20 cellular contexts compared by ENCODE assay signal in the genomic region with DNA sequence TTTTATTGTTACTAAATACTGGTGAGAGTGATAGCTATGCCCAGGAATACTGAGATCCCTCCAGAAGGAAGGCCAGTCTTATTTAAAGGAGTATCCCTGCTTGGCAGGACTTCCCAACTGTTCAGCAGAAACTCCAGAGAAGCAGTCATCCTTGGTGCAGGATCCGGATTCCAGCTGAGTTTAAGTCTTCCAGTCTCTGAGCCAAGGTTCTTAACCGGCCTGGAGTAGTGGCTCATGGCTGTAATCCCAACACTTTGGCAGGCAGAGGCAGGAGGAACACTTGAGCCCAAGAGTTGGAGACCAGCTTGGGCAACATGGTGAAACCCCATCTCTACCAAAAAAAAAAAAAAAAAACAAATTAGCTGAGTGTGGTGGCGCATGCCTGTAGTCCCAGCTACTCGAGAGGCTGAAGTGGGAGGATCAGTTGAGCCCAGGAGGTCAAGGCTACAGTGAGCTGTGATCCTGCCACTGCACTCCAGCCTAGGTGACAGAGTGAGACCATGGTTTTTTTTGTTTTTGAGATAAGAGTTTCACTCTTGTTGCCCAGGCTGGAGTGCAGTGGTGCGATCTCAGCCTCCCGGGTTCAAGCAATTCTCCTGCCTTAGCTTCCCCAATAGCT. TPM values are rescaled to one million over a fixed set of nuclear protein-coding genes. Genes with fewer than 3 reads are reported as not detected.
DNase-seq lines count a peak whose midpoint lies in the region; ATAC-seq and TF ChIP-seq lines count a peak whose summit lies in the region.
"Had no signal": no experiment of that assay in that cellular context is flagged by ENCODE, and none has a peak within 500 bp of the region (broad histone marks: within the 10 kb centered on the region; RNA-seq: fewer than 3 reads in every experiment).

No MANE protein-coding gene starts in this region.

- peaks cover 55% of the 10 kb centered on the region for H3K4me1 Mint-ChIP-seq in dendritic cell treated with granulocyte-macrophage colony-stimulating factor and Interleukin-4, amounts not matched to agents 40 ng/mL and 50 ng/mL, for 4 days (ENCODE audit: low read depth)

- no peaks in the 10 kb centered on the region for H3K9me3 ChIP-seq in HEK293 (ENCODE audit: control insufficient read depth, insufficient read depth, low read depth, low read length)
- H3K9me3 ChIP-seq in transverse colon, result no peaks in the 10 kb centered on the region
- H3K9me3 ChIP-seq: BE2C had no signal

- H3K36me3 ChIP-seq in HEK293 (ENCODE audit: control insufficient read depth in 2 of 2, insufficient read depth in 1 of 2, low read length in 2 of 2), result peaks cover 0 to 18% of the 10 kb centered on the region in 2 experiments; a peak in 1 of 3 replicates
- no peaks in the 10 kb centered on the region for H3K36me3 ChIP-seq in transverse colon

- in situ Hi-C loops in transverse colon (cut with MboI; ENCODE audit: low pct_ligation_motif_present in 1 of 4, low pct_unique_long_range_greater_than_20kb in 1 of 4, low sequenced_read_pairs in 3 of 4), result no loop called here

- peaks cover 6% of the 10 kb centered on the region for H3K4me1 ChIP-seq in HEK293 (ENCODE audit: control insufficient read depth, insufficient read depth, low read length)
- H3K4me1 ChIP-seq in transverse colon, result peaks cover 26 to 86% (median 44%) of the 10 kb centered on the region in 4 donors

- ATAC-seq in left colon (peak; percentile 59), GM21723 (IDR thresholded peaks at IDR 0.05; ENCODE audit: unreplicated experiment) (no peak), GM19397 (IDR thresholded peaks at IDR 0.05; ENCODE audit: unreplicated experiment) (no peak), HG03469 (IDR thresholded peaks at IDR 0.05; ENCODE audit: unreplicated experiment) (no peak)
- ATAC-seq: GM23338 had no signal

- H3K4me3 Mint-ChIP-seq in dendritic cell treated with granulocyte-macrophage colony-stimulating factor and Interleukin-4, amounts not matched to agents 40 ng/mL and 50 ng/mL, for 4 days, result no peak overlapping the region
- H3K4me3 Mint-ChIP-seq: CD4-positive, alpha-beta memory T cell; GM23338 had no signal

- intact Hi-C loops in dendritic cell treated with granulocyte-macrophage colony-stimulating factor and Interleukin-4, amounts not matched to agents 40 ng/mL and 50 ng/mL, for 4 days (cut with micrococcal nuclease), result no loop called here
- intact Hi-C loops in left colon (cut with DNase I, micrococcal nuclease) (no loop called here), transverse colon (cut with DNase I; ENCODE audit: low total_unique reads) (no loop called here)

- peak overlapping the region; percentile 34 for H3K27ac Mint-ChIP-seq in dendritic cell treated with granulocyte-macrophage colony-stimulating factor and Interleukin-4, amounts not matched to agents 40 ng/mL and 50 ng/mL, for 4 days
- H3K27ac Mint-ChIP-seq: GM23338 had no signal

- TF ChIP-seq CTCF in HEK293 (tag by site-specific recombination; IDR thresholded peaks at IDR 0.05) (no peak), transverse colon (IDR thresholded peaks at IDR 0.05) (no peak)

- POLR2A ChIA-PET in HEK293 (lab: Yijun Ruan, JAX), result no interaction called here

- TF ChIP-seq POLR2A in transverse colon (IDR thresholded peaks at IDR 0.05), result no peak

- 87 to 100% methylated on average over 1 to 6 of the region's 6 CpGs for WGBS in transverse colon (ENCODE audit: low coverage in 1 of 2), 2 donors

- H3K4me3 ChIP-seq in HEK293 (ENCODE audit: low read depth, low read length) (no peak overlapping the region), transverse colon (no peak overlapping the region)
- H3K4me3 ChIP-seq: GM23338 had no signal

- H3K27me3 Mint-ChIP-seq in dendritic cell treated with granulocyte-macrophage colony-stimulating factor and Interleukin-4, amounts not matched to agents 40 ng/mL and 50 ng/mL, for 4 days, result no peaks in the 10 kb centered on the region
- H3K27me3 Mint-ChIP-seq: CD4-positive, alpha-beta memory T cell had no signal

- TF ChIP-seq EP300 in transverse colon (IDR thresholded peaks at IDR 0.05; ENCODE audit: low read depth), result no peak

- H3K27ac ChIP-seq in HEK293 (ENCODE audit: extremely low read depth, low read depth, low read length), result no peak overlapping the region
- H3K27ac ChIP-seq in transverse colon, result peak overlapping the region; percentile 34 to 79 (median 60)
- H3K27ac ChIP-seq: RWPE1 had no signal

- H3K27me3 ChIP-seq in transverse colon, result no peaks in the 10 kb centered on the region
- H3K27me3 ChIP-seq: BE2C had no signal

- CTCF ChIA-PET in HEK293 (lab: Yijun Ruan, JAX), result interaction anchor here (0.6 to 1.2 kb wide), 4 partner anchors 9 to 26 kb away, joined by 3 to 4 read pairs (median 3); no protein-coding TSS in a partner anchor

- H3K36me3 Mint-ChIP-seq in dendritic cell treated with granulocyte-macrophage colony-stimulating factor and Interleukin-4, amounts not matched to agents 40 ng/mL and 50 ng/mL, for 4 days (ENCODE audit: low read depth), result peaks cover 28% of the 10 kb centered on the region

- no peaks in the 10 kb centered on the region for H3K9me3 Mint-ChIP-seq in dendritic cell treated with granulocyte-macrophage colony-stimulating factor and Interleukin-4, amounts not matched to agents 40 ng/mL and 50 ng/mL, for 4 days
- H3K9me3 Mint-ChIP-seq: CD4-positive, alpha-beta memory T cell; GM23338 had no signal

- DNase-seq in left colon, result peak in 1 of 2 donors; percentile 8
- DNase-seq in transverse colon, result no peak
- DNase-seq in cerebellum (ENCODE audit: low spot score), result no peak
- DNase-seq: BE2C; CD4-positive, alpha-beta memory T cell; DMS53; HCEC 1CT; NCI-H1092 treated with DMSO at 0.1 percent for 48 hours; NCI-H146; NCI-H2081 treated with DMSO at 0.1 percent for 48 hours; NCI-H524; NCI-H82; OCI-M1 had no signal

TF ChIP-seq in HEK293, 187 proteins besides CTCF, POLR2A, EP300 and RAD21:
- TF ChIP-seq ZNF600 (tag by site-specific recombination; IDR thresholded peaks at IDR 0.05) (peak; percentile 59; the same call in 1 of the 2 replicates), HOXD13 (CRISPR knock-in tag; IDR thresholded peaks at IDR 0.05; ENCODE audit: borderline replicate concordance) (no peak)

RNA-seq across cellular contexts. Expression of gene NAIF1, which starts 7.6 kb away (rescaled TPM):
- total RNA-seq in left colon (10 to 100 TPM in 1 of 2 donors, 1 to 10 TPM in 1; 10.0 to 10.5 TPM), transverse colon (10 to 100 TPM in 3 of 4 donors, under 1 TPM in 1; 0.60 to 23.2 (median 14.0) TPM), cerebellum (4.3 TPM)

RNA-seq across cellular contexts. Expression of gene SLC25A25, which starts 8.6 kb away (rescaled TPM):
- total RNA-seq in left colon, result 10 to 100 TPM; 20.5 to 26.2 TPM
- total RNA-seq in transverse colon, result 10 to 100 TPM; 25.5 to 35.5 (median 32.5) TPM
- 18.7 TPM for total RNA-seq in cerebellum
